In the genomic region with DNA sequence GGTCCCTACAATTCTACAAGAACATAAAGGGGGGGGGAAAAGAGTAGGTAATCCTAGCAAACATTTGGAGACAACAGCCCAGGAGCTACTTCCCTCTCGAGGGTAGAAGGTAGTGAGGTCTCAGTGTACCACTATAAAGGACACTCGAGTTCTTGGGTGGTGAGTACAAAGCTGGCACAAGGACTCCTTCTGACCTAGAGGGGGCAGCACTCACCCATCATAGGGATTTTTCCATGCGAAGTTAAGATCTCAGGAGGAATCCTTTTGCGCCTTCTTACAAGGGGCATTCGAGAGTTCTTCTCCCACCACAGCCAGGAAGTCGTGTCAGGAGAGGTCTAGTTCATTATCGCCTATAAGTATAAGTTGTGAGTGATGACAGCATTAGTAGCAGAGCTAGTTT, we compare ENCODE assay signal across 8 cellular contexts.
DNase-seq lines count a peak whose midpoint lies in the region; ATAC-seq and TF ChIP-seq lines count a peak whose summit lies in the region.

No MANE protein-coding gene starts in this region.

- intact Hi-C loops in right cardiac atrium (cut with DNase I) = loop anchor here (5.0 to 10.0 kb wide), 5 partner anchors 76 to 341 kb away; no protein-coding TSS in a partner anchor

- no peak for TF ChIP-seq CTCF in GM13976 (IDR thresholded peaks at IDR 0.05; ENCODE audit: borderline replicate concordance, control extremely low read depth, extremely low read depth, insufficient read depth, missing control alignments)
- TF ChIP-seq CTCF in omental fat pad (IDR thresholded peaks at IDR 0.05) = no peak

- H3K9me3 ChIP-seq in right cardiac atrium (ENCODE audit: control insufficient read depth, low read length) = no peaks in the 10 kb centered on the region

- H3K4me1 ChIP-seq in right cardiac atrium (ENCODE audit: control insufficient read depth, insufficient read depth, low read length) = no peaks in the 10 kb centered on the region

- 12% methylated on average over 7 of the region's 7 CpGs for WGBS in right cardiac atrium

- no peaks in the 10 kb centered on the region for H3K27me3 ChIP-seq in right cardiac atrium (ENCODE audit: control insufficient read depth, insufficient read depth)

- no peak overlapping the region for H3K27ac ChIP-seq in right cardiac atrium (ENCODE audit: low read length)

- ATAC-seq in right cardiac atrium = peak; percentile 61 to 69
- no peak for ATAC-seq in HG02588 (IDR thresholded peaks at IDR 0.05; ENCODE audit: unreplicated experiment)
- ATAC-seq in omental fat pad (ENCODE audit: low FRiP score) = no peak

- in situ Hi-C loops in GM13976 (cut with MboI; ENCODE audit: low sequenced_read_pairs, unreplicated experiment) = no loop called here

- DNase-seq in A172 (ENCODE audit: low spot score) = peak; percentile 1
- peak; percentile 3 for DNase-seq in GM13976 (ENCODE audit: low spot score)
- peak; percentile 20 for DNase-seq in SK-N-DZ (ENCODE audit: low spot score)
- peak in 1 of 3 donors; percentile 34 for DNase-seq in right cardiac atrium
- DNase-seq in activated effector memory CD4-positive, alpha-beta T cell treated with Interleukin-2 at 50 U/mL for 16 hours = no peak
- no peak for DNase-seq in activated CD8-positive, alpha-beta memory T cell treated with anti-CD3 and anti-CD28 coated beads for 24 hours
- no peak for DNase-seq in omental fat pad (ENCODE audit: low spot score)

- H3K4me3 ChIP-seq in right cardiac atrium (ENCODE audit: low read length) = no peak overlapping the region

Comparison
In these comparisons a context has a peak if more than half of its experiments do, and no peak if none do; other contexts are left out.
1. DNase-seq: peak in A172 (single experiment), GM13976 (single experiment) and SK-N-DZ (single experiment); none in activated effector memory CD4-positive, alpha-beta T cell treated with Interleukin-2 at 50 U/mL for 16 hours (single experiment), activated CD8-positive, alpha-beta memory T cell treated with anti-CD3 and anti-CD28 coated beads for 24 hours (single experiment) and omental fat pad (single experiment).
2. ATAC-seq: peak in right cardiac atrium (2 of 2); none in HG02588 (single experiment) and omental fat pad (single experiment).